24 cellular contexts compared by ENCODE assay signal in genomic region chr22:24954856-24955255, GRCh38. TPM values are rescaled to one million over a fixed set of nuclear protein-coding genes. Genes with fewer than 3 reads are reported as not detected.
"Had no signal": no experiment of that assay in that cellular context is flagged by ENCODE, and none has a peak within 500 bp of the region (broad histone marks: within the 10 kb centered on the region; RNA-seq: fewer than 3 reads in every experiment).

No MANE protein-coding gene starts in this region.

- H3K9me3 ChIP-seq: mucosa of descending colon, ovary, suprapubic skin had no signal

- H3K36me3 Mint-ChIP-seq: brain had no signal

- H3K9me3 Mint-ChIP-seq: activated CD4-positive, alpha-beta memory T cell treated with anti-CD3 and anti-CD28 coated beads, Interleukin-2, amount 10 ng/mL, durations not matched to agents 7 days and 5 days; activated T-cell treated with anti-CD3 and anti-CD28 coated beads, Interleukin-2, amount 50 U/mL, for 24 hours; activated T-helper 2 cell treated with anti-CD3 and anti-CD28 coated beads, Interferon-gamma antibody, Interleukin-2, Interleukin-4, amounts not matched to agents 10 μg/mL and 5 μg/mL and 100 μg/mL, durations not matched to agents 14 hours and 24 hours and 36 hours; brain; stimulated activated naive CD8-positive, alpha-beta T cell treated with anti-CD3 and anti-CD28 coated beads, Interleukin-15, amount 100 ng/mL, for 72 hours had no signal

- H3K27ac ChIP-seq: ovary, suprapubic skin had no signal

- ATAC-seq: mucosa of descending colon; sciatic nerve; stimulated activated naive CD8-positive, alpha-beta T cell treated with anti-CD3 and anti-CD28 coated beads, Interleukin-15, amount 100 ng/mL, for 72 hours had no signal

- H3K4me3 ChIP-seq: mucosa of descending colon, ovary, suprapubic skin had no signal

- H3K27me3 ChIP-seq: ovary, suprapubic skin had no signal

- H3K36me3 ChIP-seq: ovary, suprapubic skin had no signal

- H3K27ac Mint-ChIP-seq: activated CD4-positive, alpha-beta memory T cell treated with anti-CD3 and anti-CD28 coated beads, Interleukin-2, amount 10 ng/mL, durations not matched to agents 7 days and 5 days; activated T-cell treated with anti-CD3 and anti-CD28 coated beads, Interleukin-2, amount 50 U/mL, for 24 hours; activated T-helper 2 cell treated with anti-CD3 and anti-CD28 coated beads, Interferon-gamma antibody, Interleukin-2, Interleukin-4, amounts not matched to agents 10 μg/mL and 5 μg/mL and 100 μg/mL, durations not matched to agents 14 hours and 24 hours and 36 hours; stimulated activated naive CD8-positive, alpha-beta T cell treated with anti-CD3 and anti-CD28 coated beads, Interleukin-15, amount 100 ng/mL, for 72 hours had no signal

- H3K4me3 Mint-ChIP-seq: activated T-cell treated with anti-CD3 and anti-CD28 coated beads, Interleukin-2, amount 50 U/mL, for 24 hours; stimulated activated naive CD8-positive, alpha-beta T cell treated with anti-CD3 and anti-CD28 coated beads, Interleukin-15, amount 100 ng/mL, for 72 hours had no signal

- DNase-seq: activated CD4-positive, alpha-beta memory T cell treated with anti-CD3 and anti-CD28 coated beads, Interleukin-2, amount 10 ng/mL, durations not matched to agents 7 days and 5 days; activated CD4-positive, alpha-beta T cell treated with anti-CD3 and anti-CD28 coated beads for 48 hours; activated CD4-positive, CD25-positive, alpha-beta regulatory T cell; activated naive CD4-positive, alpha-beta T cell treated with Interleukin-2 at 50 U/mL for 16 hours; activated T-cell treated with anti-CD3 and anti-CD28 coated beads, Interleukin-2, amount 50 U/mL, for 24 hours; anterior cingulate cortex; central memory CD4-positive, alpha-beta T cell; erythroblast; foreskin melanocyte; glutamatergic neuron; kidney; naive B cell; ovary; stimulated activated CD4-positive, alpha-beta T cell treated with anti-CD3 and anti-CD28 coated beads, Interleukin-4, amount 100 ng/mL, for 1 hour; stimulated activated naive CD8-positive, alpha-beta T cell treated with anti-CD3 and anti-CD28 coated beads, Interleukin-15, amount 100 ng/mL, for 72 hours; trophoblast cell had no signal

RNA-seq across cellular contexts. Expression of gene LHFPL7, which starts 8.4 kb away (rescaled TPM):
- total RNA-seq: activated CD4-positive, alpha-beta memory T cell treated with anti-CD3 and anti-CD28 coated beads, Interleukin-2, amount 10 ng/mL, durations not matched to agents 7 days and 5 days; activated T-helper 2 cell treated with anti-CD3 and anti-CD28 coated beads, Interferon-gamma antibody, Interleukin-2, Interleukin-4, amounts not matched to agents 10 μg/mL and 5 μg/mL and 100 μg/mL, durations not matched to agents 14 hours and 24 hours and 36 hours; kidney; liver; sciatic nerve; smooth muscle cell; T-helper 2 cell treated with Interferon-gamma antibody and Interleukin-4, amounts not matched to agents 100 ng/mL and 5 ng/mL, for 36 hours had no signal
- polyA plus RNA-seq: liver, ovary, smooth muscle cell had no signal
